Comparison of ENCODE assay signal across 8 cellular contexts in the genomic region with DNA sequence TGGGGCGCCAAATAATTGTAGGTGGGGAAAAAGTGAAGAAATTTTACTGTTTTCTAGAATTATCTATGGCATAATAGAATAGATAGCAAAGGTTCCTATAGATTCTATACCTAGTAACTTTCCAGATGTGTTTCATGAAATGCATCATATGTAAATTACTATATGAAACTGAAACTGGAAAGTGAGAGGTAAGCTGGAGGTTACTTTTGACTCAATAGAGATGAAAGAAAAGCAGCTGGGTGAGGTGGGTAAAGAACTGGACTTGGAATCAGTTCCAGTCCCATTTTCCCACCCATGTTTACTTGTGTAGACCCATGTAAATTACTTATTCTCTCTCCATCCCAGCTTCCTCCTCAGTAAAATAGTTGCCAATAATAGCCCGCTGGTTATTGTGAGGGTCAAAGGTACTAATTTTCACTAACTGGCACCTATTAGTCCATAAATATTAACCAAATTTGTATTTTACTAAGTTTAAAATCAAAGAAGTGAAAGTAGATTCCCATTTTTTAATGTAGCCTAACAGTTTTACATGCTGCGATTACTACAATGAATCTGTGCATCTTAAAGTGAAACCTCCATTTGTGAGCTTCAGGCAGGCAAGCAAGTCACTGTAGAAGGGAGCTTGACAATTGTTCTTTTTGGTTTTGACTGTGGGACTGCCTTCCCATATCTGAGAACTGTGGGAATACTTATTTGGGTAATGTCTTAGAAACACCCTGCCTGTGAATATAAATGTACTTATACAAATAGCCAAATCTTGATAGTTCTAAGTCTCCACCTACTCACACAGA.
DNase-seq lines count a peak whose midpoint lies in the region; ATAC-seq and TF ChIP-seq lines count a peak whose summit lies in the region.

No MANE protein-coding gene starts in this region.

- H4K5ac ChIP-seq in H9 (ENCODE audit: insufficient read length, low read depth, low read length) = no peak overlapping the region

- no peak overlapping the region for H3K27ac ChIP-seq in H9 (ENCODE audit: insufficient read length, low read depth, low read length)

- no peaks in the 10 kb centered on the region for H3K9me3 Mint-ChIP-seq in activated T-cell treated with anti-CD3 and anti-CD28 coated beads, Interleukin-2, amount 50 U/mL, for 4 hours
- H3K9me3 Mint-ChIP-seq in stimulated activated naive B cell treated with anti-CD40 and anti-IgM and Interleukin-4, amounts not matched to agents 10 μg/mL and 1 μg/mL and 100 μg/mL, for 72 hours = peaks cover 0 to 2% of the 10 kb centered on the region in 2 donors
- H3K9me3 Mint-ChIP-seq in H9 = no peaks in the 10 kb centered on the region

- no peak overlapping the region for H3K9ac ChIP-seq in H9 (ENCODE audit: extremely low read depth, insufficient read length, low read length)

- H3K9me3 ChIP-seq in H9 (ENCODE audit: control insufficient read depth, low read depth, low read length) = no peaks in the 10 kb centered on the region

- no peaks in the 10 kb centered on the region for H3K79me2 ChIP-seq in H9 (ENCODE audit: insufficient read depth, low read length)

- H3K36me3 Mint-ChIP-seq in activated T-cell treated with anti-CD3 and anti-CD28 coated beads, Interleukin-2, amount 50 U/mL, for 4 hours (ENCODE audit: insufficient read depth) = peaks cover 4% of the 10 kb centered on the region
- no peaks in the 10 kb centered on the region for H3K36me3 Mint-ChIP-seq in stimulated activated naive B cell treated with anti-CD40 and anti-IgM and Interleukin-4, amounts not matched to agents 10 μg/mL and 1 μg/mL and 100 μg/mL, for 72 hours
- H3K36me3 Mint-ChIP-seq in H9 (ENCODE audit: insufficient read depth in 1 of 3, low read depth in 3 of 3) = no peaks in the 10 kb centered on the region

- H3K4me3 Mint-ChIP-seq in activated T-cell treated with anti-CD3 and anti-CD28 coated beads, Interleukin-2, amount 50 U/mL, for 4 hours = no peak overlapping the region
- H3K4me3 Mint-ChIP-seq in stimulated activated naive B cell treated with anti-CD40 and anti-IgM and Interleukin-4, amounts not matched to agents 10 μg/mL and 1 μg/mL and 100 μg/mL, for 72 hours = peak overlapping the region in 1 of 2 donors; percentile 17
- H3K4me3 Mint-ChIP-seq in H9 = no peak overlapping the region

- H2AFZ ChIP-seq in H9 (ENCODE audit: low read length) = no peak overlapping the region

- no peaks in the 10 kb centered on the region for H3K4me1 ChIP-seq in H9 (ENCODE audit: insufficient read depth, low read length)

- no peak overlapping the region for H4K8ac ChIP-seq in H9 (replicated peaks; ENCODE audit: insufficient read length, low read depth, low read length)

- H3K4me1 Mint-ChIP-seq in activated T-cell treated with anti-CD3 and anti-CD28 coated beads, Interleukin-2, amount 50 U/mL, for 4 hours (ENCODE audit: low read depth) = peaks cover 15% of the 10 kb centered on the region
- peaks cover 33 to 56% of the 10 kb centered on the region in 2 donors for H3K4me1 Mint-ChIP-seq in stimulated activated naive B cell treated with anti-CD40 and anti-IgM and Interleukin-4, amounts not matched to agents 10 μg/mL and 1 μg/mL and 100 μg/mL, for 72 hours
- H3K4me1 Mint-ChIP-seq in H9 = peaks cover 9% of the 10 kb centered on the region in 2 experiments

- no peak overlapping the region for H4K91ac ChIP-seq in H9 (ENCODE audit: insufficient read length, low read depth, low read length)

- H3K27me3 ChIP-seq in H9 (ENCODE audit: insufficient read depth, low read length) = no peaks in the 10 kb centered on the region

- no peaks in the 10 kb centered on the region for H3K23me2 ChIP-seq in H9 (ENCODE audit: insufficient read length, low read depth, low read length, poor library complexity, severe bottlenecking)

- H2BK20ac ChIP-seq in H9 (ENCODE audit: low read depth, low read length, poor library complexity, severe bottlenecking) = no peak overlapping the region

- H2BK120ac ChIP-seq in H9 (ENCODE audit: low read depth, low read length, poor library complexity, severe bottlenecking) = no peak overlapping the region

- H3T11ph ChIP-seq in H9 (ENCODE audit: low read length) = no peak overlapping the region

- no peak overlapping the region for H2BK5ac ChIP-seq in H9 (ENCODE audit: insufficient read length, low read length)

- WGBS in H9 (ENCODE audit: extremely low coverage, insufficient read length, low lambda C conversion rate) = no CpG with 5 or more reads among the region's 3 CpGs

- no peak overlapping the region for H2AK5ac ChIP-seq in H9 (ENCODE audit: insufficient read length, low read length)

- H2BK12ac ChIP-seq in H9 (ENCODE audit: insufficient read length, low read depth, low read length) = no peak overlapping the region

- no peak overlapping the region for H3K4me2 ChIP-seq in H9 (ENCODE audit: insufficient read depth, insufficient read length, low read length)

- H3K4ac ChIP-seq in H9 (ENCODE audit: low read depth, low read length) = no peak overlapping the region

- no peak overlapping the region for H2BK15ac ChIP-seq in H9 (ENCODE audit: low read depth, low read length)

- H4K20me1 ChIP-seq in H9 (ENCODE audit: control insufficient read depth, insufficient read depth, insufficient read length) = no peaks in the 10 kb centered on the region

- no peak overlapping the region for H3K14ac ChIP-seq in H9 (ENCODE audit: insufficient read depth, low read length)

- no peak overlapping the region for H3K23ac ChIP-seq in H9 (ENCODE audit: insufficient read length, low read depth, low read length)

- DNase-seq in activated T-cell treated with anti-CD3 and anti-CD28 coated beads, Interleukin-2, amount 50 U/mL, for 4 hours = no peak
- DNase-seq in activated T-cell treated with anti-CD3 and anti-CD28 coated beads for 4 hours (no peak), RPMI8226 (peak; percentile 63), H9 (no peak), NCI-H2171 treated with DMSO at 0.1 percent for 48 hours (lab: John Stamatoyannopoulos, UW) (no peak), mucosa of gallbladder (ENCODE audit: low spot score) (no peak)
- no peak for DNase-seq in stimulated activated naive B cell treated with anti-CD40 and anti-IgM and Interleukin-4, amounts not matched to agents 10 μg/mL and 1 μg/mL and 100 μg/mL, for 72 hours

- no peak overlapping the region for H3K56ac ChIP-seq in H9 (ENCODE audit: insufficient read length, low read depth, low read length)

- H3K79me1 ChIP-seq in H9 (ENCODE audit: insufficient read depth, low read depth, low read length, poor library complexity, severe bottlenecking) = no peaks in the 10 kb centered on the region

- H3K18ac ChIP-seq in H9 (ENCODE audit: insufficient read length, low read depth, low read length) = no peak overlapping the region

- peak; percentile 72 to 79 for ATAC-seq in activated T-cell treated with anti-CD3 and anti-CD28 coated beads, Interleukin-2, amount 50 U/mL, for 4 hours
- peak; percentile 89 for ATAC-seq in HG02840 (IDR thresholded peaks at IDR 0.05; ENCODE audit: low FRiP score, unreplicated experiment)
- ATAC-seq in stimulated activated naive B cell treated with anti-CD40 and anti-IgM and Interleukin-4, amounts not matched to agents 10 μg/mL and 1 μg/mL and 100 μg/mL, for 72 hours (replicated peaks) = peak; percentile 80 to 83

- no peak for TF ChIP-seq CTCF in H9 (conservative IDR thresholded peaks at IDR 0.05)

- H3K27me3 Mint-ChIP-seq in activated T-cell treated with anti-CD3 and anti-CD28 coated beads, Interleukin-2, amount 50 U/mL, for 4 hours (ENCODE audit: low read depth) = no peaks in the 10 kb centered on the region
- H3K27me3 Mint-ChIP-seq in stimulated activated naive B cell treated with anti-CD40 and anti-IgM and Interleukin-4, amounts not matched to agents 10 μg/mL and 1 μg/mL and 100 μg/mL, for 72 hours = no peaks in the 10 kb centered on the region
- no peaks in the 10 kb centered on the region; the same call in 1 of the 2 replicates for H3K27me3 Mint-ChIP-seq in H9 (ENCODE audit: low read depth)

- peak overlapping the region; percentile 37 for H3K27ac Mint-ChIP-seq in stimulated activated naive B cell treated with anti-CD40 and anti-IgM and Interleukin-4, amounts not matched to agents 10 μg/mL and 1 μg/mL and 100 μg/mL, for 72 hours
- no peak overlapping the region for H3K27ac Mint-ChIP-seq in H9
